In the genomic region with DNA sequence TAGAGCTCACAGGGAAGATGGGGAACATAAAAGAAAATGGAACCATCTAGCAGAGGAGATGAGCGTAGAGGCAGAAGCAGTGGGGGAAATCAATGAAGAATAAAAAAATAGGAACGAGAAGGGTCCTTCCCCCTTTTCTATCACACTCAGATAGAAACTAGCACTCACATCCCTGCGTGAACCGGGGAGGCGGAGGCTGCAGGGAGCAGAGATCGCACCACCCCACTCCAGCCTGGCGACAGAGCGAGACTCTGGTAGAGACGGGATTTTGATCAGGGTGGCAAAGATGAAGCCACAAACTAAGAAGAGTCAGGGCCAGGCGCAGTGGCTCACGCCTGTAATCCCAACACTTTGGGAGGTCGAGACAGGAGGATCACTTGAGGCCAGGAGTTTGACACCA, we compare ENCODE assay signal across 13 cellular contexts.
DNase-seq lines count a peak whose midpoint lies in the region; ATAC-seq and TF ChIP-seq lines count a peak whose summit lies in the region.
"Had no signal": no experiment of that assay in that cellular context is flagged by ENCODE, and none has a peak within 500 bp of the region (broad histone marks: within the 10 kb centered on the region; RNA-seq: fewer than 3 reads in every experiment).

No MANE protein-coding gene starts in this region.

- H3K4me1 ChIP-seq in CD4-positive, alpha-beta memory T cell (ENCODE audit: insufficient read depth, low read length) = no peaks in the 10 kb centered on the region

- H3K27me3 ChIP-seq in CD4-positive, alpha-beta memory T cell (ENCODE audit: insufficient read depth, low read length) = no peaks in the 10 kb centered on the region

- H3K4me3 ChIP-seq in CD4-positive, alpha-beta memory T cell (ENCODE audit: low read length in 2 of 2) = no peak overlapping the region
- H3K4me3 ChIP-seq in coronary artery = no peak overlapping the region

- no peak for TF ChIP-seq CTCF in coronary artery (IDR thresholded peaks at IDR 0.05)

- CTCF ChIA-PET in CD4-positive, alpha-beta memory T cell (lab: Charles Lee; ENCODE audit: partially characterized antibody) = no interaction called here

- H3K36me3 Mint-ChIP-seq in stimulated activated naive B cell treated with anti-CD40 and anti-IgM and Interleukin-4, amounts not matched to agents 10 μg/mL and 1 μg/mL and 100 μg/mL, for 72 hours = peaks cover 0 to 5% of the 10 kb centered on the region in 2 donors
- no peaks in the 10 kb centered on the region for H3K36me3 Mint-ChIP-seq in CD4-positive, alpha-beta memory T cell
- H3K36me3 Mint-ChIP-seq: immature natural killer cell had no signal

- H3K9me3 ChIP-seq in CD4-positive, alpha-beta memory T cell (ENCODE audit: control insufficient read depth in 1 of 2, low read length in 2 of 2) = no peaks in the 10 kb centered on the region

- H3K36me3 ChIP-seq in CD4-positive, alpha-beta memory T cell (ENCODE audit: insufficient read depth, low read length) = no peaks in the 10 kb centered on the region

- no peak overlapping the region for H3K27ac ChIP-seq in CD4-positive, alpha-beta memory T cell (ENCODE audit: low read depth, low read length)
- no peak overlapping the region for H3K27ac ChIP-seq in coronary artery

- no peak for DNase-seq in stimulated activated naive B cell treated with anti-CD40 and anti-IgM and Interleukin-4, amounts not matched to agents 10 μg/mL and 1 μg/mL and 100 μg/mL, for 72 hours
- no peak for DNase-seq in activated CD8-positive, alpha-beta memory T cell treated with anti-CD3 and anti-CD28 coated beads, Interleukin-2, amount 50 U/mL, for 4 hours
- no peak for DNase-seq in CD4-positive, alpha-beta memory T cell
- DNase-seq in coronary artery (ENCODE audit: low spot score) = no peak
- DNase-seq: activated CD4-positive, alpha-beta T cell treated with anti-CD3 and anti-CD28 coated beads for 4 hours; central memory CD4-positive, alpha-beta T cell; foreskin melanocyte; immature natural killer cell; NCI-H1092 treated with DMSO at 0.1 percent for 48 hours; stimulated activated naive CD4-positive, alpha-beta T cell treated with Interleukin-2 at 50 U/mL for 16 hours had no signal

- POLR2A ChIA-PET in CD4-positive, alpha-beta memory T cell (lab: Charles Lee; ENCODE audit: partially characterized antibody) = no interaction called here

- ATAC-seq in GM19035 (IDR thresholded peaks at IDR 0.05; ENCODE audit: unreplicated experiment) = peak; percentile 33
- peak; percentile 19 for ATAC-seq in HG02759 (IDR thresholded peaks at IDR 0.05; ENCODE audit: unreplicated experiment)
- ATAC-seq in HG03460 (IDR thresholded peaks at IDR 0.05; ENCODE audit: unreplicated experiment) = peak; percentile 28
- peak; percentile 25 to 36 for ATAC-seq in stimulated activated naive B cell treated with anti-CD40 and anti-IgM and Interleukin-4, amounts not matched to agents 10 μg/mL and 1 μg/mL and 100 μg/mL, for 72 hours (replicated peaks)

- H3K27ac Mint-ChIP-seq in stimulated activated naive B cell treated with anti-CD40 and anti-IgM and Interleukin-4, amounts not matched to agents 10 μg/mL and 1 μg/mL and 100 μg/mL, for 72 hours = peak overlapping the region; percentile 10
- H3K27ac Mint-ChIP-seq in CD4-positive, alpha-beta memory T cell = no peak overlapping the region
- H3K27ac Mint-ChIP-seq: immature natural killer cell had no signal

- peaks cover 49 to 89% of the 10 kb centered on the region in 2 donors for H3K4me1 Mint-ChIP-seq in stimulated activated naive B cell treated with anti-CD40 and anti-IgM and Interleukin-4, amounts not matched to agents 10 μg/mL and 1 μg/mL and 100 μg/mL, for 72 hours
- H3K4me1 Mint-ChIP-seq in CD4-positive, alpha-beta memory T cell = peaks cover 0 to 6% (median under 1%) of the 10 kb centered on the region in 4 donors

- peak overlapping the region; percentile 68 to 78 for H3K4me3 Mint-ChIP-seq in stimulated activated naive B cell treated with anti-CD40 and anti-IgM and Interleukin-4, amounts not matched to agents 10 μg/mL and 1 μg/mL and 100 μg/mL, for 72 hours
- no peak overlapping the region for H3K4me3 Mint-ChIP-seq in CD4-positive, alpha-beta memory T cell
- H3K4me3 Mint-ChIP-seq: immature natural killer cell had no signal

- intact Hi-C loops in CD4-positive, alpha-beta memory T cell (cut with micrococcal nuclease) = no loop called here

- H3K27me3 Mint-ChIP-seq in stimulated activated naive B cell treated with anti-CD40 and anti-IgM and Interleukin-4, amounts not matched to agents 10 μg/mL and 1 μg/mL and 100 μg/mL, for 72 hours = no peaks in the 10 kb centered on the region
- peaks cover 9 to 14% of the 10 kb centered on the region in 2 donors for H3K27me3 Mint-ChIP-seq in CD4-positive, alpha-beta memory T cell

- peaks cover 5% of the 10 kb centered on the region in 2 donors for H3K9me3 Mint-ChIP-seq in stimulated activated naive B cell treated with anti-CD40 and anti-IgM and Interleukin-4, amounts not matched to agents 10 μg/mL and 1 μg/mL and 100 μg/mL, for 72 hours
- H3K9me3 Mint-ChIP-seq in CD4-positive, alpha-beta memory T cell = peaks cover 0 to 2% (median 0%) of the 10 kb centered on the region in 8 donors
- H3K9me3 Mint-ChIP-seq: immature natural killer cell had no signal

Comparison
In these comparisons a context has a peak if more than half of its experiments do, and no peak if none do; other contexts are left out.
1. H3K4me3 Mint-ChIP-seq: peak in stimulated activated naive B cell treated with anti-CD40 and anti-IgM and Interleukin-4, amounts not matched to agents 10 μg/mL and 1 μg/mL and 100 μg/mL, for 72 hours (2 of 2); none in CD4-positive, alpha-beta memory T cell (0 of 8).
2. Peak in every context shown above with its lines, with median percentiles within 50 percentile points of each other: ATAC-seq.